In genomic region chr2:46490521-46491141, GRCh38 we compare ENCODE assay signal across 8 cellular contexts. TPM values are rescaled to one million over a fixed set of nuclear protein-coding genes. Genes with fewer than 3 reads are reported as not detected.
DNase-seq lines count a peak whose midpoint lies in the region; ATAC-seq and TF ChIP-seq lines count a peak whose summit lies in the region.

No MANE protein-coding gene starts in this region.

- no peaks in the 10 kb centered on the region for H3K36me3 Mint-ChIP-seq in activated CD8-positive, alpha-beta T cell treated with anti-CD3 and anti-CD28 coated beads for 36 hours (ENCODE audit: low read depth)
- no peaks in the 10 kb centered on the region for H3K36me3 Mint-ChIP-seq in activated naive CD8-positive, alpha-beta T cell treated with anti-CD3 and anti-CD28 coated beads for 36 hours
- no peaks in the 10 kb centered on the region for H3K36me3 Mint-ChIP-seq in activated T-helper 2 cell treated with anti-CD3 and anti-CD28 coated beads, Interferon-gamma antibody, Interleukin-2, Interleukin-4, amounts not matched to agents 10 μg/mL and 5 μg/mL and 100 μg/mL, durations not matched to agents 14 hours and 24 hours and 36 hours (ENCODE audit: low read depth)

- H3K4me3 Mint-ChIP-seq in activated CD8-positive, alpha-beta T cell treated with anti-CD3 and anti-CD28 coated beads for 36 hours = no peak overlapping the region
- no peak overlapping the region for H3K4me3 Mint-ChIP-seq in activated naive CD8-positive, alpha-beta T cell treated with anti-CD3 and anti-CD28 coated beads for 36 hours
- H3K4me3 Mint-ChIP-seq in activated T-helper 2 cell treated with anti-CD3 and anti-CD28 coated beads, Interferon-gamma antibody, Interleukin-2, Interleukin-4, amounts not matched to agents 10 μg/mL and 5 μg/mL and 100 μg/mL, durations not matched to agents 14 hours and 24 hours and 36 hours (ENCODE audit: low read depth) = no peak overlapping the region

- peak; percentile 55 for ATAC-seq in HG02588 (IDR thresholded peaks at IDR 0.05; ENCODE audit: unreplicated experiment)
- no peak for ATAC-seq in activated CD8-positive, alpha-beta T cell treated with anti-CD3 and anti-CD28 coated beads for 36 hours

- no peaks in the 10 kb centered on the region for H3K27me3 Mint-ChIP-seq in activated CD8-positive, alpha-beta T cell treated with anti-CD3 and anti-CD28 coated beads for 36 hours
- no peaks in the 10 kb centered on the region for H3K27me3 Mint-ChIP-seq in activated naive CD8-positive, alpha-beta T cell treated with anti-CD3 and anti-CD28 coated beads for 36 hours
- H3K27me3 Mint-ChIP-seq in activated T-helper 2 cell treated with anti-CD3 and anti-CD28 coated beads, Interferon-gamma antibody, Interleukin-2, Interleukin-4, amounts not matched to agents 10 μg/mL and 5 μg/mL and 100 μg/mL, durations not matched to agents 14 hours and 24 hours and 36 hours (ENCODE audit: low read depth) = peaks cover 2% of the 10 kb centered on the region

- H3K9me3 Mint-ChIP-seq in activated CD8-positive, alpha-beta T cell treated with anti-CD3 and anti-CD28 coated beads for 36 hours = no peaks in the 10 kb centered on the region
- no peaks in the 10 kb centered on the region for H3K9me3 Mint-ChIP-seq in activated naive CD8-positive, alpha-beta T cell treated with anti-CD3 and anti-CD28 coated beads for 36 hours
- H3K9me3 Mint-ChIP-seq in activated T-helper 2 cell treated with anti-CD3 and anti-CD28 coated beads, Interferon-gamma antibody, Interleukin-2, Interleukin-4, amounts not matched to agents 10 μg/mL and 5 μg/mL and 100 μg/mL, durations not matched to agents 14 hours and 24 hours and 36 hours = no peaks in the 10 kb centered on the region

- TF ChIP-seq CTCF in activated CD8-positive, alpha-beta T cell treated with anti-CD3 and anti-CD28 coated beads for 36 hours (IDR thresholded peaks at IDR 0.05) = no peak

- intact Hi-C loops in activated CD8-positive, alpha-beta T cell treated with anti-CD3 and anti-CD28 coated beads for 36 hours (cut with micrococcal nuclease) = no loop called here
- intact Hi-C loops in activated T-helper 2 cell treated with anti-CD3 and anti-CD28 coated beads, Interferon-gamma antibody, Interleukin-2, Interleukin-4, amounts not matched to agents 10 μg/mL and 5 μg/mL and 100 μg/mL, durations not matched to agents 14 hours and 24 hours and 36 hours (cut with micrococcal nuclease) = no loop called here

- peaks cover 5% of the 10 kb centered on the region for H3K4me1 Mint-ChIP-seq in activated CD8-positive, alpha-beta T cell treated with anti-CD3 and anti-CD28 coated beads for 36 hours (ENCODE audit: low read depth)
- peaks cover 3% of the 10 kb centered on the region for H3K4me1 Mint-ChIP-seq in activated naive CD8-positive, alpha-beta T cell treated with anti-CD3 and anti-CD28 coated beads for 36 hours
- H3K4me1 Mint-ChIP-seq in activated T-helper 2 cell treated with anti-CD3 and anti-CD28 coated beads, Interferon-gamma antibody, Interleukin-2, Interleukin-4, amounts not matched to agents 10 μg/mL and 5 μg/mL and 100 μg/mL, durations not matched to agents 14 hours and 24 hours and 36 hours (ENCODE audit: low read depth) = peaks cover 15% of the 10 kb centered on the region

- CTCF ChIA-PET in activated CD8-positive, alpha-beta T cell treated with anti-CD3 and anti-CD28 coated beads for 36 hours (lab: Charles Lee) = interaction anchor here (1.4 to 1.5 kb wide), 2 partner anchors 30 to 159 kb away, joined by 4 read pairs; no protein-coding TSS in a partner anchor

- DNase-seq in ELF-1 (ENCODE audit: low read depth, low spot score) (peak; percentile 72), cerebellum (ENCODE audit: low spot score) (peak; percentile 16), middle frontal gyrus (ENCODE audit: extremely low spot score, low spot score) (peak; percentile 55), DMS53 treated with DMSO at 0.1 percent for 48 hours (lab: John Stamatoyannopoulos, UW; ENCODE audit: unreplicated experiment) (no peak)
- DNase-seq in activated CD8-positive, alpha-beta T cell treated with anti-CD3 and anti-CD28 coated beads for 36 hours = no peak
- no peak for DNase-seq in activated naive CD8-positive, alpha-beta T cell treated with anti-CD3 and anti-CD28 coated beads for 36 hours
- no peak for DNase-seq in activated T-helper 2 cell treated with anti-CD3 and anti-CD28 coated beads, Interferon-gamma antibody, Interleukin-2, Interleukin-4, amounts not matched to agents 10 μg/mL and 5 μg/mL and 100 μg/mL, durations not matched to agents 14 hours and 24 hours and 36 hours (ENCODE audit: low spot score)

- POLR2A ChIA-PET in activated CD8-positive, alpha-beta T cell treated with anti-CD3 and anti-CD28 coated beads for 36 hours (lab: Charles Lee) = no interaction called here

- H3K27ac Mint-ChIP-seq in activated CD8-positive, alpha-beta T cell treated with anti-CD3 and anti-CD28 coated beads for 36 hours = no peak overlapping the region
- no peak overlapping the region for H3K27ac Mint-ChIP-seq in activated naive CD8-positive, alpha-beta T cell treated with anti-CD3 and anti-CD28 coated beads for 36 hours
- no peak overlapping the region for H3K27ac Mint-ChIP-seq in activated T-helper 2 cell treated with anti-CD3 and anti-CD28 coated beads, Interferon-gamma antibody, Interleukin-2, Interleukin-4, amounts not matched to agents 10 μg/mL and 5 μg/mL and 100 μg/mL, durations not matched to agents 14 hours and 24 hours and 36 hours

RNA-seq across cellular contexts. Expression of gene TMEM247, which starts 11.3 kb away (rescaled TPM):
- total RNA-seq in cerebellum = not detected
- total RNA-seq in activated CD8-positive, alpha-beta T cell treated with anti-CD3 and anti-CD28 coated beads for 36 hours = not detected
- total RNA-seq in activated naive CD8-positive, alpha-beta T cell treated with anti-CD3 and anti-CD28 coated beads for 36 hours = not detected
- total RNA-seq in activated T-helper 2 cell treated with anti-CD3 and anti-CD28 coated beads, Interferon-gamma antibody, Interleukin-2, Interleukin-4, amounts not matched to agents 10 μg/mL and 5 μg/mL and 100 μg/mL, durations not matched to agents 14 hours and 24 hours and 36 hours = not detected in 2 replicates

RNA-seq across cellular contexts. Expression of gene RHOQ, which starts 51.7 kb away (rescaled TPM):
- total RNA-seq in cerebellum = 25.9 TPM
- total RNA-seq in activated CD8-positive, alpha-beta T cell treated with anti-CD3 and anti-CD28 coated beads for 36 hours = 10 to 100 TPM; 14.0 to 15.0 TPM
- 10 to 100 TPM; 15.0 to 15.7 TPM for total RNA-seq in activated naive CD8-positive, alpha-beta T cell treated with anti-CD3 and anti-CD28 coated beads for 36 hours
- 19.8 and 20.8 TPM in 2 replicates for total RNA-seq in activated T-helper 2 cell treated with anti-CD3 and anti-CD28 coated beads, Interferon-gamma antibody, Interleukin-2, Interleukin-4, amounts not matched to agents 10 μg/mL and 5 μg/mL and 100 μg/mL, durations not matched to agents 14 hours and 24 hours and 36 hours

RNA-seq across cellular contexts. Expression of gene ATP6V1E2, which starts 51.7 kb away (rescaled TPM):
- total RNA-seq in cerebellum = 7.1 TPM
- 1 to 10 TPM; 6.3 to 6.8 TPM for total RNA-seq in activated CD8-positive, alpha-beta T cell treated with anti-CD3 and anti-CD28 coated beads for 36 hours
- 1 to 10 TPM; 5.7 to 8.3 TPM for total RNA-seq in activated naive CD8-positive, alpha-beta T cell treated with anti-CD3 and anti-CD28 coated beads for 36 hours
- total RNA-seq in activated T-helper 2 cell treated with anti-CD3 and anti-CD28 coated beads, Interferon-gamma antibody, Interleukin-2, Interleukin-4, amounts not matched to agents 10 μg/mL and 5 μg/mL and 100 μg/mL, durations not matched to agents 14 hours and 24 hours and 36 hours = 4.9 and 6.2 TPM in 2 replicates

Comparison
In these comparisons a context has a peak if more than half of its experiments do, and no peak if none do; other contexts are left out.
1. DNase-seq: peak in ELF-1 (single experiment), cerebellum (single experiment) and middle frontal gyrus (single experiment); none in DMS53 treated with DMSO at 0.1 percent for 48 hours (single experiment), activated CD8-positive, alpha-beta T cell treated with anti-CD3 and anti-CD28 coated beads for 36 hours (single experiment), activated naive CD8-positive, alpha-beta T cell treated with anti-CD3 and anti-CD28 coated beads for 36 hours (single experiment) and activated T-helper 2 cell treated with anti-CD3 and anti-CD28 coated beads, Interferon-gamma antibody, Interleukin-2, Interleukin-4, amounts not matched to agents 10 μg/mL and 5 μg/mL and 100 μg/mL, durations not matched to agents 14 hours and 24 hours and 36 hours (single experiment).